9 cellular contexts compared by ENCODE assay signal in genomic region chr3:143060906-143061305, GRCh38. TPM values are rescaled to one million over a fixed set of nuclear protein-coding genes. Genes with fewer than 3 reads are reported as not detected.
DNase-seq lines count a peak whose midpoint lies in the region; ATAC-seq and TF ChIP-seq lines count a peak whose summit lies in the region.
"Had no signal": no experiment of that assay in that cellular context is flagged by ENCODE, and none has a peak within 500 bp of the region (broad histone marks: within the 10 kb centered on the region; RNA-seq: fewer than 3 reads in every experiment).

No MANE protein-coding gene starts in this region.

- H3K4me1 Mint-ChIP-seq in HFFc6 (ENCODE audit: low read depth): peaks cover 10% of the 10 kb centered on the region

- peak; percentile 25 for DNase-seq in CD1c-positive myeloid dendritic cell (ENCODE audit: extremely low spot score)
- DNase-seq in SKM-1 treated with dmso at 0.1 percent for 144 hours (lab: John Stamatoyannopoulos, UW; ENCODE audit: unreplicated experiment): peak; percentile 44
- DNase-seq in hypothalamus (lab: John Stamatoyannopoulos, UW): no peak
- no peak for DNase-seq in HFFc6
- no peak for DNase-seq in stimulated activated CD4-positive, alpha-beta T cell treated with anti-CD3 and anti-CD28 coated beads, Interleukin-1b, Interleukin-23, amount 100 ng/mL, for 48 hours
- DNase-seq in NCI-H82 treated with DMSO at 0.1 percent for 48 hours (lab: John Stamatoyannopoulos, UW; ENCODE audit: unreplicated experiment): no peak
- DNase-seq: heart right ventricle had no signal

- H3K36me3 Mint-ChIP-seq in HFFc6 (ENCODE audit: low read depth): peaks cover 22% of the 10 kb centered on the region; the same call in 1 of the 2 replicates

- no peaks in the 10 kb centered on the region for H3K9me3 Mint-ChIP-seq in HFFc6

- H3K4me3 Mint-ChIP-seq in HFFc6: no peak overlapping the region

- no peak overlapping the region for H3K27ac Mint-ChIP-seq in HFFc6

- ATAC-seq in GM19351 (IDR thresholded peaks at IDR 0.05; ENCODE audit: unreplicated experiment): peak; percentile 99
- peak; percentile 93 for ATAC-seq in HG03025 (IDR thresholded peaks at IDR 0.05; ENCODE audit: low FRiP score, unreplicated experiment)
- ATAC-seq: heart right ventricle had no signal

- no peaks in the 10 kb centered on the region for H3K27me3 Mint-ChIP-seq in HFFc6 (ENCODE audit: insufficient read depth)

- TF ChIP-seq CTCF in HFFc6 (IDR thresholded peaks at IDR 0.05): no peak

RNA-seq across cellular contexts. Expression of gene CHST2, which starts 58.7 kb away (rescaled TPM):
- total RNA-seq in HFFc6 (2021; fragmentation: NEBNext Ultra II Directional; extraction: Animal tissue kit (Norgen Biotek cat#: 25700)): 1 to 10 TPM; 2.6 to 4.3 (median 3.8) TPM

RNA-seq across cellular contexts. Expression of gene U2SURP, which starts 59.5 kb away (rescaled TPM):
- 10 to 100 TPM; 55.3 to 71.4 (median 67.1) TPM for total RNA-seq in HFFc6 (2021; fragmentation: NEBNext Ultra II Directional; extraction: Animal tissue kit (Norgen Biotek cat#: 25700))

Comparison
In these comparisons a context has a peak if more than half of its experiments do, and no peak if none do; other contexts are left out.
1. DNase-seq: peak in CD1c-positive myeloid dendritic cell (single experiment) and SKM-1 treated with dmso at 0.1 percent for 144 hours (single experiment); none in hypothalamus (0 of 51), HFFc6 (single experiment), stimulated activated CD4-positive, alpha-beta T cell treated with anti-CD3 and anti-CD28 coated beads, Interleukin-1b, Interleukin-23, amount 100 ng/mL, for 48 hours (single experiment) and NCI-H82 treated with DMSO at 0.1 percent for 48 hours (single experiment).